Comparison of ENCODE assay signal across 3 cellular contexts in genomic region chr4:163237856-163238255, GRCh38.
"Had no signal": no experiment of that assay in that cellular context is flagged by ENCODE, and none has a peak within 500 bp of the region (broad histone marks: within the 10 kb centered on the region; RNA-seq: fewer than 3 reads in every experiment).

No MANE protein-coding gene starts in this region.

- DNase-seq: GDM1, GF-D8 had no signal

- ATAC-seq: GM12878 had no signal

- H3K4me3 ChIP-seq: GM12878 had no signal
